8 cellular contexts compared by ENCODE assay signal in the genomic region with DNA sequence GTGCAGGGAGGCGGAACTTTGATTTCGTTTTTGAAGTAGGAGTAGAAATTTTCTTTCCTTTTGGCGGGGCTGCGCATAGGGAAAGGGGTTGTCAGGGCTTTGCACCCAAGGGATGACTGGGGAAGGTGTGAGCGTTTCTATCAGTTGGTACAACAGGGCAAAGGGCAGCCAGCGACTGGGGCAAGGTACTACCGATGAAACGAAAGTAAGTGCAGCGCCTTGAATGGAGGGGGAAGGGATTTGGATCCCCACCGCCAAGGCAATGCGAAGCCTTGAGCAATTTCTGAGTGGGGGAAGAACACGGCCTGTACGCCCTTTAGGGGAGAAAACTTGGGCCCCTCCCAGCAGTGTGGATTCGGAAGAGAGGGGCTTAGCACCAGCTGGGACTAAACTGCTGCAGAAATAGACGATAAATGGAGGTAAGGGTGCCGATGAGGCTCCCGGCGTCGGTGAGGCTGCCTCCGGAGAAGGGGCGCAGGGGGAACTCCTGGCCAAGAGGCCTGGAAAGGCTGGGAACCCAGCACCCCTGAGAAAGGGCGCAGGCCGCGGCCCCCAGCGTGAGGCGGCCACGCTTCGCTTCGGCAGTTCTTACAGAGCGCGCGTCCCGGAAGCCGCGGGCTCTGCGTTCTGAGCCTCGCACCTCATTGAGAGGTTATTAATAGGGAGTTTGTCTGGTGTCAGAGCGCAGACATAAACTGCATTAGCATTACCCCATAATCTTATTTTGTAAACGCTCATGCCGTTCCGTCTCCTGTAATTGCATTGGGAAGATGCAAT. TPM values are rescaled to one million over a fixed set of nuclear protein-coding genes. Genes with fewer than 3 reads are reported as not detected.
DNase-seq lines count a peak whose midpoint lies in the region; ATAC-seq and TF ChIP-seq lines count a peak whose summit lies in the region.

No MANE protein-coding gene starts in this region.

- no peak overlapping the region for H3K27ac ChIP-seq in stomach

- TF ChIP-seq EP300 in stomach (IDR thresholded peaks at IDR 0.05): no peak

- peaks cover 18 to 35% (median 32%) of the 10 kb centered on the region in 4 donors for H3K4me1 ChIP-seq in stomach

- no peak for TF ChIP-seq CTCF in stomach (IDR thresholded peaks at IDR 0.05)

- H3K9me3 ChIP-seq in stomach: no peaks in the 10 kb centered on the region

- H3K36me3 ChIP-seq in stomach: no peaks in the 10 kb centered on the region

- H3K27me3 ChIP-seq in stomach: peaks cover 8 to 97% (median 67%) of the 10 kb centered on the region in 3 donors

- no peak for ATAC-seq in HG02973 (IDR thresholded peaks at IDR 0.05; ENCODE audit: unreplicated experiment)

- H3K4me3 ChIP-seq in stomach: peak overlapping the region; percentile 45 to 62 (median 50)

- 7 to 12% (median 9%) methylated on average over 40 to 41 of the region's 41 CpGs for WGBS in stomach, 5 donors

- peak in 4 of 6 experiments; percentile 6 to 64 (median 34) for DNase-seq in stimulated activated naive CD4-positive, alpha-beta T cell (lab: John Stamatoyannopoulos, UW)
- DNase-seq in stimulated activated naive CD4-positive, alpha-beta T cell treated with Interleukin-2 at 50 U/mL for 16 hours (lab: John Stamatoyannopoulos, UW): no peak
- DNase-seq in activated naive CD4-positive, alpha-beta T cell treated with anti-CD3 and anti-CD28 coated beads, Interleukin-2, amount 50 U/mL, for 16 hours: peak; percentile 54
- DNase-seq in kidney tubule cell (ENCODE audit: low spot score) (peak; percentile 27), stomach (peak; percentile 51), NCI-H774 (lab: John Stamatoyannopoulos, UW) (no peak), cerebellar cortex (ENCODE audit: low spot score) (no peak)

- intact Hi-C loops in stomach (cut with DNase I; ENCODE audit: low total_unique reads): no loop called here

- TF ChIP-seq POLR2A in stomach (IDR thresholded peaks at IDR 0.05): no peak

RNA-seq across cellular contexts. Expression of a gene that starts 10.0 kb away (rescaled TPM):
- total RNA-seq in stomach: 1 to 10 TPM in 1 of 5 donors, under 1 TPM in 1, not detected in 3; 0.58 to 7.0 TPM
- polyA plus RNA-seq in stomach: not detected

RNA-seq across cellular contexts. Expression of a gene that starts 59.3 kb away (rescaled TPM):
- total RNA-seq in stomach: 10 to 100 TPM in 2 of 5 donors, 1 to 10 TPM in 2, not detected in 1; 2.2 to 35.5 (median 14.8) TPM
- 10 to 100 TPM; 12.0 to 32.8 (median 12.0) TPM for polyA plus RNA-seq in stomach

Comparison
In these comparisons a context has a peak if more than half of its experiments do, and no peak if none do; other contexts are left out.
1. DNase-seq: peak in stimulated activated naive CD4-positive, alpha-beta T cell (4 of 6), activated naive CD4-positive, alpha-beta T cell treated with anti-CD3 and anti-CD28 coated beads, Interleukin-2, amount 50 U/mL, for 16 hours (single experiment), kidney tubule cell (single experiment) and stomach (single experiment); none in stimulated activated naive CD4-positive, alpha-beta T cell treated with Interleukin-2 at 50 U/mL for 16 hours (single experiment), NCI-H774 (single experiment) and cerebellar cortex (single experiment).